8 cellular contexts compared by ENCODE assay signal in genomic region chr6:132797975-132798819, GRCh38. TPM values are rescaled to one million over a fixed set of nuclear protein-coding genes. Genes with fewer than 3 reads are reported as not detected.
DNase-seq lines count a peak whose midpoint lies in the region; ATAC-seq and TF ChIP-seq lines count a peak whose summit lies in the region.

Gene SLC18B1 (minus strand): TSS chr6:132798637. CDS start chr6:132798456, 181 bp downstream.

- intact Hi-C loops in Caco-2 (cut with micrococcal nuclease; ENCODE audit: unreplicated experiment) (loop anchor here (5.0 kb wide), 1 partner anchor 131 kb away; no protein-coding TSS in a partner anchor), right cardiac atrium (cut with DNase I) (loop anchor here in 2 of 4 donors (10.0 kb wide), 2 partner anchors 263 to 273 kb away; partner anchors contain the start of gene TAAR9 (in 1 of the 2))

- CTCF ChIA-PET in Caco-2 (lab: Charles Lee) = interaction anchor here (0.6 to 1.2 kb wide), 7 partner anchors 11 to 353 kb away, joined by 3 to 5 read pairs (median 4); partner anchors contain the start of gene STX7
- CTCF ChIA-PET in T-cell (lab: Charles Lee) = interaction anchor here (0.6 to 4.5 kb wide), 19 partner anchors 11 to 1311 kb away, joined by 3 to 53 read pairs (median 3); no protein-coding TSS in a partner anchor

- H3K9me3 ChIP-seq in Caco-2 (no peaks in the 10 kb centered on the region), right cardiac atrium (ENCODE audit: control insufficient read depth, low read length) (no peaks in the 10 kb centered on the region)

- H3K9me3 Mint-ChIP-seq in Caco-2 (ENCODE audit: unreplicated experiment) (peaks cover 2% of the 10 kb centered on the region), T-cell (no peaks in the 10 kb centered on the region), progenitor cell of endocrine pancreas (ENCODE audit: low read depth) (peaks cover 6% of the 10 kb centered on the region)

- H3K4me1 Mint-ChIP-seq in Caco-2 (ENCODE audit: low read depth, unreplicated experiment) = no peaks in the 10 kb centered on the region
- peaks cover 31 to 39% (median 39%) of the 10 kb centered on the region in 3 donors for H3K4me1 Mint-ChIP-seq in T-cell
- H3K4me1 Mint-ChIP-seq in progenitor cell of endocrine pancreas (ENCODE audit: low read depth) = peaks cover 5% of the 10 kb centered on the region

- no peaks in the 10 kb centered on the region for H3K4me1 ChIP-seq in Caco-2
- H3K4me1 ChIP-seq in right cardiac atrium (ENCODE audit: control insufficient read depth, insufficient read depth, low read length) = no peaks in the 10 kb centered on the region

- in situ Hi-C loops in astrocyte of the cerebellum (cut with HindIII; ENCODE audit: low sequenced_read_pairs) = loop anchor here (25.0 kb wide), 1 partner anchor 261 kb away; the partner anchor contains the start of gene TAAR9

- peak within 1 kb of the TSS; percentile 66 for H3K27ac Mint-ChIP-seq in Caco-2 (ENCODE audit: unreplicated experiment)
- peak within 1 kb of the TSS; percentile 45 to 55 for H3K27ac Mint-ChIP-seq in T-cell
- H3K27ac Mint-ChIP-seq in progenitor cell of endocrine pancreas = peak within 1 kb of the TSS; percentile 24

- BruUV-seq in Caco-2 (replicated peaks; lab: Mats Ljungman, UMichigan) = TSS peak; percentile 39

- under 1% methylated on average over 39 of the region's 39 CpGs for WGBS in right cardiac atrium

- no peak for TF ChIP-seq CTCF in Caco-2 (IDR thresholded peaks at IDR 0.05; ENCODE audit: insufficient read depth in 1 of 2, low read depth in 1 of 2, low read length in 1 of 2, severe bottlenecking in 1 of 2, unreplicated experiment in 1 of 2)
- TF ChIP-seq CTCF in astrocyte of the cerebellum (IDR thresholded peaks at IDR 0.05; ENCODE audit: low read depth, low read length, missing control alignments) = no peak
- TF ChIP-seq CTCF in progenitor cell of endocrine pancreas (IDR thresholded peaks at IDR 0.05; ENCODE audit: unreplicated experiment) = no peak

- no peaks in the 10 kb centered on the region for H3K36me3 ChIP-seq in Caco-2 (ENCODE audit: control insufficient read depth, insufficient read depth, low read length)

- peak; percentile 43 for ATAC-seq in GM19397 (IDR thresholded peaks at IDR 0.05; ENCODE audit: unreplicated experiment)
- peak; percentile 50 for ATAC-seq in HG03442 (IDR thresholded peaks at IDR 0.05; ENCODE audit: unreplicated experiment)
- ATAC-seq in T-cell (replicated peaks in 1 of 4) = peak; percentile 59 to 73 (median 62)
- peak; percentile 90 to 91 for ATAC-seq in right cardiac atrium

- peak within 1 kb of the TSS; percentile 55 for H3K4me3 ChIP-seq in Caco-2 (ENCODE audit: low read depth, low read length)
- peak within 1 kb of the TSS; percentile 70 for H3K4me3 ChIP-seq in astrocyte of the cerebellum (ENCODE audit: low read depth, low read length)
- H3K4me3 ChIP-seq in right cardiac atrium (ENCODE audit: low read length) = peak within 1 kb of the TSS; percentile 93

- POLR2A ChIA-PET in Caco-2 (lab: Charles Lee) (interaction anchor here (0.9 kb wide), 1 partner anchor 14 kb away, joined by 3 read pairs; no protein-coding TSS in a partner anchor), T-cell (lab: Charles Lee) (interaction anchor here (0.8 to 2.7 kb wide), 6 partner anchors 11 to 25 kb away, joined by 6 to 16 read pairs (median 11); partner anchors contain the start of gene RPS12 (in 2 of the 2))

- H3K4me3 Mint-ChIP-seq in Caco-2 (ENCODE audit: unreplicated experiment) (no peak within 1 kb of the TSS), T-cell (no peak within 1 kb of the TSS), progenitor cell of endocrine pancreas (ENCODE audit: low read depth) (no peak within 1 kb of the TSS)

- H3K27me3 ChIP-seq in Caco-2 (replicated peaks; ENCODE audit: control insufficient read depth, insufficient read depth, low read length) = no peaks in the 10 kb centered on the region
- no peaks in the 10 kb centered on the region for H3K27me3 ChIP-seq in right cardiac atrium (ENCODE audit: control insufficient read depth, insufficient read depth)

- H3K27me3 Mint-ChIP-seq in Caco-2 (ENCODE audit: insufficient read depth, unreplicated experiment) = no peaks in the 10 kb centered on the region
- no peaks in the 10 kb centered on the region for H3K27me3 Mint-ChIP-seq in T-cell
- H3K27me3 Mint-ChIP-seq in progenitor cell of endocrine pancreas = no peaks in the 10 kb centered on the region

- H3K27ac ChIP-seq in right cardiac atrium (ENCODE audit: low read length) = peak within 1 kb of the TSS; percentile 70

- DNase-seq in Caco-2 (peak; percentile 54 to 55), T-cell (peak in 32 of 34 experiments; percentile 5 to 62 (median 34)), astrocyte of the cerebellum (ENCODE audit: low read depth) (no peak), right cardiac atrium (peak; percentile 71 to 87 (median 84)), progenitor cell of endocrine pancreas (ENCODE audit: low spot score, unreplicated experiment) (peak; percentile 49), SK-N-DZ (ENCODE audit: low spot score) (no peak)

- H3K36me3 Mint-ChIP-seq in Caco-2 (ENCODE audit: insufficient read depth, unreplicated experiment) (no peaks in the 10 kb centered on the region), T-cell (peaks cover 14% of the 10 kb centered on the region), progenitor cell of endocrine pancreas (ENCODE audit: insufficient read depth) (peaks cover 6% of the 10 kb centered on the region)

RNA-seq across cellular contexts. Expression of gene SLC18B1, which starts in this region (rescaled TPM):
- total RNA-seq in Caco-2 (2022) (7.8 and 11.3 TPM in 2 replicates), T-cell (10 to 100 TPM in 3 of 5 donors, 1 to 10 TPM in 2; 5.5 to 15.8 (median 13.0) TPM), right cardiac atrium (1 to 10 TPM; 4.5 to 5.9 (median 5.3) TPM), progenitor cell of endocrine pancreas (19.1 and 19.5 TPM in 2 replicates)
- polyA plus RNA-seq in right cardiac atrium = 3.1 TPM
- 0.12 TPM in 1 of 2 replicates, not detected in the other for polyA plus RNA-seq in SK-N-DZ (2014; cell fraction: cytosol; rRNA removed)
- polyA plus RNA-seq in SK-N-DZ (2014; cell fraction: nucleus; rRNA removed) = not detected in 2 replicates

Comparison
In these comparisons a context has a peak if more than half of its experiments do, and no peak if none do; other contexts are left out.
1. DNase-seq: peak in Caco-2 (2 of 2), T-cell (32 of 34), right cardiac atrium (3 of 3) and progenitor cell of endocrine pancreas (single experiment); none in astrocyte of the cerebellum (single experiment) and SK-N-DZ (single experiment).
2. Peak in every context shown above with its lines, with median percentiles within 50 percentile points of each other: H3K4me3 ChIP-seq, H3K27ac Mint-ChIP-seq and ATAC-seq.